In the genomic region with DNA sequence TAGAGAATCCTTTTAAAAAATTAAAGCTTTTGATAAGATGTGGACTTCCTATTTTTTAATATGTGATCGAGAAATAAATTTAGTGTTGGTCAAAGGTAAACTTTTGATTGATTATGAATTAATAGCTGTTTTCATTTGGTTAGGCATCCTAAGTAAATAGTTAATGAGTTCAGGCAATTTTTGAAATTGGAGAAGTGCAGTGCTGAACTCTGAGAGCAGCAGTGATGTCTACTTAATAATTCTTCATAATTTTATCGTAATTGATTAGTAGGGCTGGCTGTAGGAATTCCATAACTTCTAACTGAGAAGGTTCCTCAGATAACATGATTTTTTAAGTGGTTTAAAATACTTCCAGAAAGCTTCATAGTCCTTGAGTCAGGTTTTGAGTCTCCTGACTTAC, we compare ENCODE assay signal across 8 cellular contexts. TPM values are rescaled to one million over a fixed set of nuclear protein-coding genes. Genes with fewer than 3 reads are reported as not detected.
DNase-seq lines count a peak whose midpoint lies in the region; ATAC-seq and TF ChIP-seq lines count a peak whose summit lies in the region.

No MANE protein-coding gene starts in this region.

- ATAC-seq in psoas muscle: no peak

- no peaks in the 10 kb centered on the region for H3K9me3 Mint-ChIP-seq in T-helper 2 cell treated with Interferon-gamma antibody and Interleukin-4, amounts not matched to agents 5 μg/mL and 100 μg/mL, for 36 hours

- intact Hi-C loops in psoas muscle (cut with DNase I): loop anchor here (5.0 to 10.0 kb wide), 2 partner anchors 89 to 121 kb away; partner anchors contain the start of gene TMEM131L (in 1 of the 2)

- H3K27ac ChIP-seq in ectodermal cell (ENCODE audit: insufficient read depth, low read depth, low read length, poor library complexity, severe bottlenecking): no peak overlapping the region
- H3K27ac ChIP-seq in psoas muscle: no peak overlapping the region

- H3K36me3 ChIP-seq in ectodermal cell (ENCODE audit: control insufficient read depth, insufficient read depth, low read length): no peaks in the 10 kb centered on the region
- no peaks in the 10 kb centered on the region for H3K36me3 ChIP-seq in psoas muscle (ENCODE audit: insufficient read depth in 1 of 2, low read depth in 1 of 2)

- WGBS in ectodermal cell, 2 experiments: 64 to 74% methylated on average over 1 to 2 of the region's 2 CpGs
- WGBS in psoas muscle, 3 donors: 58 to 64% (median 60%) methylated on average over 2 of the region's 2 CpGs

- H3K27ac Mint-ChIP-seq in T-helper 2 cell treated with Interferon-gamma antibody and Interleukin-4, amounts not matched to agents 5 μg/mL and 100 μg/mL, for 36 hours: peak overlapping the region; percentile 90

- no peaks in the 10 kb centered on the region for H3K27me3 ChIP-seq in ectodermal cell (ENCODE audit: control insufficient read depth, insufficient read depth, low read length, poor library complexity, severe bottlenecking)
- no peaks in the 10 kb centered on the region for H3K27me3 ChIP-seq in psoas muscle (ENCODE audit: insufficient read depth in 3 of 3, low read length in 2 of 3)

- DNase-seq in T-helper 2 cell treated with Interferon-gamma antibody and Interleukin-4, amounts not matched to agents 5 μg/mL and 100 μg/mL, for 36 hours (ENCODE audit: low spot score): no peak
- DNase-seq in T-helper 2 cell (no peak), NB4 (ENCODE audit: low read depth) (no peak), psoas muscle (no peak), dermis blood vessel endothelial cell (no peak), COLO829 (ENCODE audit: low spot score) (no peak)
- DNase-seq in central memory CD4-positive, alpha-beta T cell: no peak

- H3K4me3 ChIP-seq in NB4 (ENCODE audit: low read depth, low read length) (peak overlapping the region; percentile 86), ectodermal cell (ENCODE audit: insufficient read depth, low read depth, low read length) (peak overlapping the region; percentile 71), psoas muscle (peak overlapping the region; percentile 85)

- H3K9me3 ChIP-seq in ectodermal cell (ENCODE audit: control insufficient read depth, low read length): no peaks in the 10 kb centered on the region
- no peaks in the 10 kb centered on the region for H3K9me3 ChIP-seq in psoas muscle

- peak overlapping the region; percentile 91 for H3K4me3 Mint-ChIP-seq in T-helper 2 cell treated with Interferon-gamma antibody and Interleukin-4, amounts not matched to agents 5 μg/mL and 100 μg/mL, for 36 hours

- TF ChIP-seq CTCF in NB4 (IDR thresholded peaks at IDR 0.05; ENCODE audit: low read depth, low read length) (no peak), psoas muscle (IDR thresholded peaks at IDR 0.05) (no peak)

- H3K4me1 ChIP-seq in ectodermal cell (ENCODE audit: control insufficient read depth, insufficient read depth, low read length) (peaks cover 4% of the 10 kb centered on the region), psoas muscle (peaks cover 8% of the 10 kb centered on the region)

- no peak for TF ChIP-seq POLR2A in NB4 (IDR thresholded peaks at IDR 0.05; ENCODE audit: extremely low read depth, insufficient read length)

- peaks cover 7% of the 10 kb centered on the region for H3K27me3 Mint-ChIP-seq in T-helper 2 cell treated with Interferon-gamma antibody and Interleukin-4, amounts not matched to agents 5 μg/mL and 100 μg/mL, for 36 hours (ENCODE audit: low read depth)

- peaks cover 17% of the 10 kb centered on the region for H3K36me3 Mint-ChIP-seq in T-helper 2 cell treated with Interferon-gamma antibody and Interleukin-4, amounts not matched to agents 5 μg/mL and 100 μg/mL, for 36 hours (ENCODE audit: low read depth)

- peaks cover 47% of the 10 kb centered on the region for H3K4me1 Mint-ChIP-seq in T-helper 2 cell treated with Interferon-gamma antibody and Interleukin-4, amounts not matched to agents 5 μg/mL and 100 μg/mL, for 36 hours (ENCODE audit: low read depth)

RNA-seq across cellular contexts. Expression of gene MND1, which starts 1.5 kb away (rescaled TPM):
- polyA plus RNA-seq in ectodermal cell (2013, experiment 1 of 4): 27.6 TPM
- 24.7 TPM for polyA plus RNA-seq in ectodermal cell (2013, experiment 2 of 4)
- polyA plus RNA-seq in ectodermal cell (2013, experiment 3 of 4): 25.7 TPM
- polyA plus RNA-seq in ectodermal cell (2013, experiment 4 of 4): 27.2 TPM
- total RNA-seq in psoas muscle (1 to 10 TPM in 1 of 4 donors, not detected in 3; 1.4 TPM), dermis blood vessel endothelial cell (2.4 and 5.6 TPM in 2 replicates)
- polyA plus RNA-seq in psoas muscle: under 1 TPM; 0.12 to 0.48 (median 0.32) TPM
